In genomic region chr9:124855944-124856773, GRCh38 we compare ENCODE assay signal across 1 cellular context.
TF ChIP-seq lines count a peak whose summit lies in the region.

No MANE protein-coding gene starts in this region.

TF ChIP-seq in K562, 482 proteins besides CTCF, POLR2A, EP300 and RAD21 (continued from another document):
- TF ChIP-seq, protein P1, sequence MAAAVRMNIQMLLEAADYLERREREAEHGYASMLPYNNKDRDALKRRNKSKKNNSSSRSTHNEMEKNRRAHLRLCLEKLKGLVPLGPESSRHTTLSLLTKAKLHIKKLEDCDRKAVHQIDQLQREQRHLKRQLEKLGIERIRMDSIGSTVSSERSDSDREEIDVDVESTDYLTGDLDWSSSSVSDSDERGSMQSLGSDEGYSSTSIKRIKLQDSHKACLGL (CRISPR knock-in tag; IDR thresholded peaks at IDR 0.05; ENCODE audit: borderline replicate concordance, poor library complexity, severe bottlenecking), result no peak
- TF ChIP-seq ZNF76 (CRISPR knock-in tag; IDR thresholded peaks at IDR 0.05; ENCODE audit: borderline replicate concordance) (no peak), ZNF780A (CRISPR knock-in tag; IDR thresholded peaks at IDR 0.05) (no peak), RBBP5 (IDR thresholded peaks at IDR 0.05; ENCODE audit: borderline replicate concordance, insufficient read depth, low read length, poor library complexity, severe bottlenecking) (no peak), TAF1 (IDR thresholded peaks at IDR 0.05; ENCODE audit: control insufficient read depth, extremely low read depth, insufficient read depth, low read length, severe bottlenecking) (peak; percentile 10), NR1H2 (CRISPR knock-in tag; IDR thresholded peaks at IDR 0.05) (no peak), ATF6 (CRISPR knock-in tag; IDR thresholded peaks at IDR 0.05) (no peak), SP1 (CRISPR knock-in tag; IDR thresholded peaks at IDR 0.05) (no peak), POLR3A (IDR thresholded peaks at IDR 0.05; ENCODE audit: borderline replicate concordance, extremely low read depth, insufficient read depth, insufficient read length) (no peak), SNRNP70 (optimal IDR thresholded peaks at IDR 0.05; ENCODE audit: low read depth, low read length) (peak; percentile 69), TEAD1 (CRISPR knock-in tag; IDR thresholded peaks at IDR 0.05) (no peak), VEZF1 (CRISPR knock-in tag; IDR thresholded peaks at IDR 0.05) (no peak), BRD9 (IDR thresholded peaks at IDR 0.05; ENCODE audit: low read depth, partially characterized antibody) (no peak), ZNF133 (CRISPR knock-in tag; IDR thresholded peaks at IDR 0.05) (no peak), SMARCE1 (IDR thresholded peaks at IDR 0.05) (no peak), PHTF2 (CRISPR knock-in tag; IDR thresholded peaks at IDR 0.05) (no peak), DEAF1 (CRISPR knock-in tag; IDR thresholded peaks at IDR 0.05) (no peak), MLX (CRISPR knock-in tag; conservative IDR thresholded peaks at IDR 0.05) (no peak), GTF2F1 (IDR thresholded peaks at IDR 0.05; ENCODE audit: low read depth, low read length) (no peak), ZNF217 (CRISPR knock-in tag; IDR thresholded peaks at IDR 0.05) (no peak), KDM5B (IDR thresholded peaks at IDR 0.05; ENCODE audit: insufficient replicate concordance, low read depth, low read length) (peak; percentile 32), RBM39 (optimal IDR thresholded peaks at IDR 0.05; ENCODE audit: low read depth, low read length) (no peak), ADNP (tag; IDR thresholded peaks at IDR 0.05) (no peak)
- TF ChIP-seq, protein P2, sequence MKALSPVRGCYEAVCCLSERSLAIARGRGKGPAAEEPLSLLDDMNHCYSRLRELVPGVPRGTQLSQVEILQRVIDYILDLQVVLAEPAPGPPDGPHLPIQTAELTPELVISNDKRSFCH (CRISPR knock-in tag; IDR thresholded peaks at IDR 0.05), result no peak
- TF ChIP-seq, protein P2 (tag; IDR thresholded peaks at IDR 0.05), result no peak
- TF ChIP-seq, protein P3, sequence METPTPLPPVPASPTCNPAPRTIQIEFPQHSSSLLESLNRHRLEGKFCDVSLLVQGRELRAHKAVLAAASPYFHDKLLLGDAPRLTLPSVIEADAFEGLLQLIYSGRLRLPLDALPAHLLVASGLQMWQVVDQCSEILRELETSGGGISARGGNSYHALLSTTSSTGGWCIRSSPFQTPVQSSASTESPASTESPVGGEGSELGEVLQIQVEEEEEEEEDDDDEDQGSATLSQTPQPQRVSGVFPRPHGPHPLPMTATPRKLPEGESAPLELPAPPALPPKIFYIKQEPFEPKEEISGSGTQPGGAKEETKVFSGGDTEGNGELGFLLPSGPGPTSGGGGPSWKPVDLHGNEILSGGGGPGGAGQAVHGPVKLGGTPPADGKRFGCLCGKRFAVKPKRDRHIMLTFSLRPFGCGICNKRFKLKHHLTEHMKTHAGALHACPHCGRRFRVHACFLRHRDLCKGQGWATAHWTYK (CRISPR knock-in tag; IDR thresholded peaks at IDR 0.05), result no peak
- TF ChIP-seq, protein P4, sequence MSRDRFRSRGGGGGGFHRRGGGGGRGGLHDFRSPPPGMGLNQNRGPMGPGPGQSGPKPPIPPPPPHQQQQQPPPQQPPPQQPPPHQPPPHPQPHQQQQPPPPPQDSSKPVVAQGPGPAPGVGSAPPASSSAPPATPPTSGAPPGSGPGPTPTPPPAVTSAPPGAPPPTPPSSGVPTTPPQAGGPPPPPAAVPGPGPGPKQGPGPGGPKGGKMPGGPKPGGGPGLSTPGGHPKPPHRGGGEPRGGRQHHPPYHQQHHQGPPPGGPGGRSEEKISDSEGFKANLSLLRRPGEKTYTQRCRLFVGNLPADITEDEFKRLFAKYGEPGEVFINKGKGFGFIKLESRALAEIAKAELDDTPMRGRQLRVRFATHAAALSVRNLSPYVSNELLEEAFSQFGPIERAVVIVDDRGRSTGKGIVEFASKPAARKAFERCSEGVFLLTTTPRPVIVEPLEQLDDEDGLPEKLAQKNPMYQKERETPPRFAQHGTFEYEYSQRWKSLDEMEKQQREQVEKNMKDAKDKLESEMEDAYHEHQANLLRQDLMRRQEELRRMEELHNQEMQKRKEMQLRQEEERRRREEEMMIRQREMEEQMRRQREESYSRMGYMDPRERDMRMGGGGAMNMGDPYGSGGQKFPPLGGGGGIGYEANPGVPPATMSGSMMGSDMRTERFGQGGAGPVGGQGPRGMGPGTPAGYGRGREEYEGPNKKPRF (IDR thresholded peaks at IDR 0.05; ENCODE audit: low read depth, low read length), result no peak
- TF ChIP-seq, protein P5, sequence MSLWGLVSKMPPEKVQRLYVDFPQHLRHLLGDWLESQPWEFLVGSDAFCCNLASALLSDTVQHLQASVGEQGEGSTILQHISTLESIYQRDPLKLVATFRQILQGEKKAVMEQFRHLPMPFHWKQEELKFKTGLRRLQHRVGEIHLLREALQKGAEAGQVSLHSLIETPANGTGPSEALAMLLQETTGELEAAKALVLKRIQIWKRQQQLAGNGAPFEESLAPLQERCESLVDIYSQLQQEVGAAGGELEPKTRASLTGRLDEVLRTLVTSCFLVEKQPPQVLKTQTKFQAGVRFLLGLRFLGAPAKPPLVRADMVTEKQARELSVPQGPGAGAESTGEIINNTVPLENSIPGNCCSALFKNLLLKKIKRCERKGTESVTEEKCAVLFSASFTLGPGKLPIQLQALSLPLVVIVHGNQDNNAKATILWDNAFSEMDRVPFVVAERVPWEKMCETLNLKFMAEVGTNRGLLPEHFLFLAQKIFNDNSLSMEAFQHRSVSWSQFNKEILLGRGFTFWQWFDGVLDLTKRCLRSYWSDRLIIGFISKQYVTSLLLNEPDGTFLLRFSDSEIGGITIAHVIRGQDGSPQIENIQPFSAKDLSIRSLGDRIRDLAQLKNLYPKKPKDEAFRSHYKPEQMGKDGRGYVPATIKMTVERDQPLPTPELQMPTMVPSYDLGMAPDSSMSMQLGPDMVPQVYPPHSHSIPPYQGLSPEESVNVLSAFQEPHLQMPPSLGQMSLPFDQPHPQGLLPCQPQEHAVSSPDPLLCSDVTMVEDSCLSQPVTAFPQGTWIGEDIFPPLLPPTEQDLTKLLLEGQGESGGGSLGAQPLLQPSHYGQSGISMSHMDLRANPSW (CRISPR knock-in tag; IDR thresholded peaks at IDR 0.05), result no peak
